In the genomic region with DNA sequence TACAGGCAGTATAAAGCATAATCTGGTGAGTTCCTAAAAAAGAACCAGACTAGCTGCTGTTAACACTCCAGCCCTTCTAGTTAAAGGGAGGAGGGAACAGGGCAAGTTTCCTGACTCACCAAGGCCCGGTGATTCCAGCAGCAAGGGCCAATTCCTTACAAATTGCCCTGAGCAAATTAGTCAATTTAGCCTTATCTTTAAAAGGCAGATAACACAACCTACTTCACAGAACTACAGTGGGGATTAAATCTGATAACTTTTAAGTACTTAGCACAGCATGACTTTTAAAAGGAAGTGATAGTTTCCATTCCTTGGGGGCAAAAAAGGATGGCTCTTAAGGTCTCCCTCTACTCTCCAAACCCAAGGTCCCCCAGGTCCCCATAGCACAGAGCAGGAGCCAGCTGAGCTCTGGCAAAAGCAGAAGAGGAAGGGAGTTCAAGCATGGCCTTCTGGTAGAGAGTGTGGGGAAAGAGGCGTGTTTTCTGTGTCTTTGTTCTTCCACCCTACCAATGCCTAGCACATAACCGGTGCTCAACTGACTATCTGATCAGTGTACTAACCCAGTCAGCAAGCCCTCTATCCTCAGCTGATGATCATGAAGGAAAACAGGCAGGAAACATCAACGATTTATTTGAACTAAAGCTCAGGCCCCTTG, we compare ENCODE assay signal across 9 cellular contexts. TPM values are rescaled to one million over a fixed set of nuclear protein-coding genes. Genes with fewer than 3 reads are reported as not detected.
DNase-seq lines count a peak whose midpoint lies in the region; ATAC-seq, FAIRE-seq and TF ChIP-seq lines count a peak whose summit lies in the region.
"Had no signal": no experiment of that assay in that cellular context is flagged by ENCODE, and none has a peak within 500 bp of the region (broad histone marks: within the 10 kb centered on the region; RNA-seq: fewer than 3 reads in every experiment).

No MANE protein-coding gene starts in this region.

- no peak for TF ChIP-seq EP300 in GM12878 (IDR thresholded peaks at IDR 0.05; ENCODE audit: borderline replicate concordance in 1 of 2, control insufficient read depth in 1 of 2, low read depth in 2 of 2, low read length in 2 of 2)

- peak overlapping the region; percentile 8; the same call in 1 of the 2 replicates for H3K4me3 ChIP-seq in GM12878

- TF ChIP-seq POLR2A in GM12878 (IDR thresholded peaks at IDR 0.05; ENCODE audit: low read depth, low read length), result 0 out of 2 replicates have a peak, but pooled peaks have one; percentile 25

- H3K36me3 ChIP-seq in KOPT-K1 (ENCODE audit: insufficient read depth, low read length) (peaks cover 56% of the 10 kb centered on the region), GM12878 (ENCODE audit: control insufficient read depth in 2 of 2, insufficient read depth in 2 of 2, low read length in 1 of 2) (no peaks in the 10 kb centered on the region)

- peaks cover 45% of the 10 kb centered on the region for H3K4me1 ChIP-seq in GM12878 (ENCODE audit: control insufficient read depth, insufficient read depth, low read length)

- H3K27ac Mint-ChIP-seq in activated naive CD4-positive, alpha-beta T cell treated with anti-CD3 and anti-CD28 coated beads for 36 hours, result no peak overlapping the region
- H3K27ac Mint-ChIP-seq in stimulated activated naive CD8-positive, alpha-beta T cell treated with anti-CD3 and anti-CD28 coated beads, Interleukin-15, amount 100 ng/mL, for 72 hours, result no peak overlapping the region

- H3K27me3 Mint-ChIP-seq in activated naive CD4-positive, alpha-beta T cell treated with anti-CD3 and anti-CD28 coated beads for 36 hours (ENCODE audit: low read depth), result no peaks in the 10 kb centered on the region
- no peaks in the 10 kb centered on the region for H3K27me3 Mint-ChIP-seq in stimulated activated naive CD8-positive, alpha-beta T cell treated with anti-CD3 and anti-CD28 coated beads, Interleukin-15, amount 100 ng/mL, for 72 hours

- intact Hi-C loops in activated naive CD4-positive, alpha-beta T cell treated with anti-CD3 and anti-CD28 coated beads for 36 hours (cut with micrococcal nuclease), result loop anchor here (10.0 kb wide), 4 partner anchors 943 to 1653 kb away; a partner anchor contains a TSS
- intact Hi-C loops in GM12878 (cut with micrococcal nuclease; ENCODE audit: unreplicated experiment), result loop anchor here (2.0 to 10.0 kb wide), 3 partner anchors 43 to 587 kb away; no protein-coding TSS in a partner anchor

- SMC1A ChIA-PET in GM12878 (lab: Charles Lee; ENCODE audit: uncharacterized antibody, unreplicated experiment), result interaction anchor here (0.5 to 9.9 kb wide), 8 partner anchors 20 to 579 kb away, joined by 3 to 96 read pairs (median 4); no protein-coding TSS in a partner anchor

- FAIRE-seq in GM12878 (lab: Jason Lieb, UNC), result peak; percentile 94

- RAD21 ChIA-PET in GM12878 (lab: Charles Lee; ENCODE audit: unreplicated experiment), result interaction anchor here (0.8 to 3.7 kb wide), 3 partner anchors 18 to 43 kb away, joined by 3 to 32 read pairs (median 3); no protein-coding TSS in a partner anchor

- H3K4me1 Mint-ChIP-seq in activated naive CD4-positive, alpha-beta T cell treated with anti-CD3 and anti-CD28 coated beads for 36 hours (ENCODE audit: low read depth), result peaks cover 68% of the 10 kb centered on the region
- peaks cover 83% of the 10 kb centered on the region for H3K4me1 Mint-ChIP-seq in stimulated activated naive CD8-positive, alpha-beta T cell treated with anti-CD3 and anti-CD28 coated beads, Interleukin-15, amount 100 ng/mL, for 72 hours

- no peak for TF ChIP-seq RAD21 in GM12878 (IDR thresholded peaks at IDR 0.05; ENCODE audit: insufficient read depth, low read depth, low read length)

- CTCF ChIA-PET in activated naive CD4-positive, alpha-beta T cell treated with anti-CD3 and anti-CD28 coated beads for 36 hours (lab: Charles Lee), result no interaction called here
- CTCF ChIA-PET in GM12878 (lab: Yijun Ruan, JAX), result interaction anchor here (1.2 to 1.4 kb wide), 2 partner anchors 41 to 142 kb away, joined by 3 to 5 read pairs; no protein-coding TSS in a partner anchor

- in situ Hi-C loops in GM12878 (cut with MboI), result loop anchor here (10.0 to 25.0 kb wide), 3 partner anchors 587 to 1704 kb away; a partner anchor contains a TSS

- no peaks in the 10 kb centered on the region for H3K27me3 ChIP-seq in GM12878 (replicated peaks in 1 of 2; ENCODE audit: control insufficient read depth in 2 of 2, insufficient read depth in 2 of 2, low read length in 1 of 2)

- H3K9ac ChIP-seq in GM12878 (ENCODE audit: control insufficient read depth, insufficient read depth, low read length), result no peak overlapping the region; the same call in 1 of the 2 replicates

- peak; percentile 19 for DNase-seq in activated naive CD4-positive, alpha-beta T cell treated with anti-CD3 and anti-CD28 coated beads for 36 hours
- DNase-seq in activated naive CD4-positive, alpha-beta T cell treated with anti-CD3 and anti-CD28 coated beads, Interleukin-2, amount 50 U/mL, for 16 hours, result no peak
- DNase-seq in GM12878 (ENCODE audit: low read depth, low spot score) (peak; percentile 40), NCI-H1092 treated with DMSO at 0.1 percent for 48 hours (lab: John Stamatoyannopoulos, UW) (no peak)
- no peak for DNase-seq in stimulated activated naive CD8-positive, alpha-beta T cell treated with anti-CD3 and anti-CD28 coated beads, Interleukin-15, amount 100 ng/mL, for 72 hours
- no peak for DNase-seq in NK-92 treated with Interleukin-12 subunit alpha and Interleukin-12 subunit beta, amount 100 ng/mL, for 24 hours (lab: John Stamatoyannopoulos, UW)

- 38% methylated on average over 4 of the region's 4 CpGs for WGBS in GM12878 (ENCODE audit: insufficient coverage, insufficient replicate concordance, low lambda C conversion rate, missing lambda C conversion rate)

- no peaks in the 10 kb centered on the region for H4K20me1 ChIP-seq in GM12878 (ENCODE audit: control insufficient read depth, insufficient read depth)

- H3K9me3 Mint-ChIP-seq in activated naive CD4-positive, alpha-beta T cell treated with anti-CD3 and anti-CD28 coated beads for 36 hours, result peaks cover 2% of the 10 kb centered on the region
- peaks cover 0 to 4% of the 10 kb centered on the region in 2 donors for H3K9me3 Mint-ChIP-seq in stimulated activated naive CD8-positive, alpha-beta T cell treated with anti-CD3 and anti-CD28 coated beads, Interleukin-15, amount 100 ng/mL, for 72 hours

- peaks cover 26% of the 10 kb centered on the region for H3K36me3 Mint-ChIP-seq in activated naive CD4-positive, alpha-beta T cell treated with anti-CD3 and anti-CD28 coated beads for 36 hours (ENCODE audit: low read depth)

- ATAC-seq in GM12878 (peak; percentile 49), HG03354 (IDR thresholded peaks at IDR 0.05; ENCODE audit: poor library complexity, severe bottlenecking, unreplicated experiment) (no peak)
- ATAC-seq in stimulated activated naive CD8-positive, alpha-beta T cell treated with anti-CD3 and anti-CD28 coated beads, Interleukin-15, amount 100 ng/mL, for 72 hours, result no peak

- no TSS peak for BruUV-seq in GM12878 (replicated peaks; lab: Mats Ljungman, UMichigan)

- peak overlapping the region; percentile 57 for H3K4me2 ChIP-seq in GM12878 (ENCODE audit: control insufficient read depth, insufficient read depth)

- no peak overlapping the region; the same call in 1 of the 2 replicates for H2AFZ ChIP-seq in GM12878 (ENCODE audit: control insufficient read depth, low read depth, low read length)

- peaks cover 26% of the 10 kb centered on the region for H3K79me2 ChIP-seq in GM12878 (ENCODE audit: control insufficient read depth, insufficient read depth, low read length)

- no peak for TF ChIP-seq CTCF in GM12878 (IDR thresholded peaks at IDR 0.05 in 2 of 3, conservative IDR thresholded peaks at IDR 0.05 in 1 of 3; ENCODE audit: control insufficient read depth in 2 of 3, extremely low read depth in 1 of 3, insufficient read depth in 1 of 3, low read depth in 3 of 3, low read length in 3 of 3)

- H3K4me3 Mint-ChIP-seq in activated naive CD4-positive, alpha-beta T cell treated with anti-CD3 and anti-CD28 coated beads for 36 hours, result peak overlapping the region; percentile 32
- H3K4me3 Mint-ChIP-seq in stimulated activated naive CD8-positive, alpha-beta T cell treated with anti-CD3 and anti-CD28 coated beads, Interleukin-15, amount 100 ng/mL, for 72 hours, result peak overlapping the region; percentile 61 to 66

- POLR2A ChIA-PET in GM12878 (lab: Charles Lee), result no interaction called here

- peaks cover 19% of the 10 kb centered on the region for H3K9me3 ChIP-seq in KOPT-K1 (ENCODE audit: insufficient read depth, low read length, poor library complexity, severe bottlenecking)
- peaks cover under 1% of the 10 kb centered on the region; the same call in 1 of the 3 replicates for H3K9me3 ChIP-seq in GM12878 (replicated peaks; ENCODE audit: control insufficient read depth, insufficient read depth, low read length)
- H3K9me3 ChIP-seq: Caco-2 had no signal

- H3K27ac ChIP-seq in KOPT-K1 (ENCODE audit: low read depth, low read length, poor library complexity, severe bottlenecking), result peak overlapping the region; percentile 92
- peak overlapping the region; percentile 13; the same call in 1 of the 2 replicates for H3K27ac ChIP-seq in GM12878 (ENCODE audit: control insufficient read depth, insufficient read depth)

RNA-seq across cellular contexts. Expression of a gene that starts 4.0 kb away (rescaled TPM):
- 100 to 1,000 TPM; 101 to 103 TPM for total RNA-seq in activated naive CD4-positive, alpha-beta T cell treated with anti-CD3 and anti-CD28 coated beads for 36 hours
- 142 and 155 TPM in 2 replicates for total RNA-seq in GM12878 (2013; cell fraction: nucleolus; rRNA removed)
- 68.3 and 82.0 TPM in 2 replicates for total RNA-seq in GM12878 (2014; rRNA removed)
- 85.3 and 92.2 TPM in 2 replicates for total RNA-seq in GM12878 (2014; rRNA removed; fragmentation: Illumina TruSeq; extraction: Trizol)
- total RNA-seq in GM12878 (2021), result 68.5 and 72.7 TPM in 2 replicates
- polyA plus RNA-seq in GM12878 (2011; ENCODE audit: low read depth), result 36.7 TPM
- 74.6 and 93.5 TPM in 2 replicates for polyA plus RNA-seq in GM12878 (2011; rRNA removed)
- polyA plus RNA-seq in GM12878 (2011; cell fraction: cytosol; rRNA removed), result 39.9 and 47.6 TPM in 2 replicates
- 170 and 252 TPM in 2 replicates for polyA plus RNA-seq in GM12878 (2011; cell fraction: nucleus; rRNA removed)
- polyA plus RNA-seq in GM12878 (2012), result 40.2 and 48.5 TPM in 2 replicates
- polyA plus RNA-seq in GM12878 (2014; fragmentation: Illumina TruSeq; extraction: Trizol), result 80.0 and 86.4 TPM in 2 replicates
- polyA plus RNA-seq in GM12878 (2014; fragmentation: Nextera tagmentation; extraction: Ambion mirVana), result 10 to 100 TPM; 30.3 to 45.2 TPM
- polyA plus RNA-seq in GM12878 (2014; rRNA removed), result 57.3 and 61.1 TPM in 2 replicates
- polyA plus RNA-seq in GM12878 (2016; fragmentation: Nextera tagmentation; extraction: Ambion mirVana), result 10 to 100 TPM; 61.0 to 68.6 TPM
- polyA minus RNA-seq in GM12878 (2011; rRNA and poly(A)+ RNA removed), result 84.2 and 97.1 TPM in 2 replicates
- polyA minus RNA-seq in GM12878 (2011; cell fraction: cytosol; rRNA and poly(A)+ RNA removed), result 24.9 and 25.8 TPM in 2 replicates
- polyA minus RNA-seq in GM12878 (2011; cell fraction: nucleus; rRNA and poly(A)+ RNA removed), result 70.0 and 106 TPM in 2 replicates

Comparison
In these comparisons a context has a peak if more than half of its experiments do, and no peak if none do; other contexts are left out.
1. DNase-seq: peak in activated naive CD4-positive, alpha-beta T cell treated with anti-CD3 and anti-CD28 coated beads for 36 hours (single experiment) and GM12878 (single experiment); none in activated naive CD4-positive, alpha-beta T cell treated with anti-CD3 and anti-CD28 coated beads, Interleukin-2, amount 50 U/mL, for 16 hours (single experiment), stimulated activated naive CD8-positive, alpha-beta T cell treated with anti-CD3 and anti-CD28 coated beads, Interleukin-15, amount 100 ng/mL, for 72 hours (0 of 2), NK-92 treated with Interleukin-12 subunit alpha and Interleukin-12 subunit beta, amount 100 ng/mL, for 24 hours (single experiment) and NCI-H1092 treated with DMSO at 0.1 percent for 48 hours (single experiment).